21 cellular contexts compared by ENCODE assay signal in the genomic region with DNA sequence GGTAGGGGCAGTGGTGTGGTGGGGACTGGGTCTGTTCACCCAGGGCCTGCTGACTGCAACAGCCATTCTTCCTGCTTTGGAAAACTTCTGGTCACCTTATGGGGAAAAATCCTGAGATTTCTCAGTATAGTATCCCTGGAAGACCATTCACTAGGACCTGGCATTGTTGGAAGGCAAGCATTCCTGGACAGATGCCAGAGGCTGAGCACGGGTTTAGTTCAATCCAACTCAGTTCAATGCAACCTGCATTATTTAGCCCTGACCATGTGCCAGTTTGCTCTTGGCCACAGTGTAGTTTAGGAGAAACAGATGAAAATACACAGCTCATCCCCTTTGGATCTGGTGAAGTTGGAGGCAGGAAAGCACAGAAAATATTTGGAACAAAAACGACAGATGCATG.
DNase-seq lines count a peak whose midpoint lies in the region; ATAC-seq and TF ChIP-seq lines count a peak whose summit lies in the region.
"Had no signal": no experiment of that assay in that cellular context is flagged by ENCODE, and none has a peak within 500 bp of the region (broad histone marks: within the 10 kb centered on the region; RNA-seq: fewer than 3 reads in every experiment).

No MANE protein-coding gene starts in this region.

- H3K4me1 ChIP-seq in Karpas-422 (ENCODE audit: low read length): peaks cover 23% of the 10 kb centered on the region
- H3K4me1 ChIP-seq: breast epithelium, suprapubic skin had no signal

- H3K9me3 Mint-ChIP-seq in stimulated activated naive B cell treated with anti-CD40 and anti-IgM and Interleukin-4, amounts not matched to agents 10 μg/mL and 1 μg/mL and 100 μg/mL, for 72 hours: peaks cover 0 to 1% of the 10 kb centered on the region in 2 donors
- peaks cover 1% of the 10 kb centered on the region for H3K9me3 Mint-ChIP-seq in activated naive CD4-positive, alpha-beta T cell treated with anti-CD3 and anti-CD28 coated beads, Interleukin-2, amount 10 ng/mL, durations not matched to agents 7 days and 5 days
- H3K9me3 Mint-ChIP-seq: activated T-helper 17 cell treated with anti-CD3 and anti-CD28 coated beads, Interleukin-2, amount 50 U/mL, for 72 hours had no signal

- H2AFZ ChIP-seq in Karpas-422 (ENCODE audit: low read length): no peak overlapping the region

- CTCF ChIA-PET in activated naive CD4-positive, alpha-beta T cell treated with anti-CD3 and anti-CD28 coated beads, Interleukin-2, amount 10 ng/mL, durations not matched to agents 7 days and 5 days (lab: Charles Lee): no interaction called here

- ATAC-seq in SK-N-SH treated with all-trans-retinoic acid at 6 μM for 48 hours (peak; percentile 72), GM21381 (IDR thresholded peaks at IDR 0.05; ENCODE audit: unreplicated experiment) (no peak)
- ATAC-seq in stimulated activated naive B cell treated with anti-CD40 and anti-IgM and Interleukin-4, amounts not matched to agents 10 μg/mL and 1 μg/mL and 100 μg/mL, for 72 hours (replicated peaks): no peak
- ATAC-seq: activated naive CD8-positive, alpha-beta T cell treated with anti-CD3 and anti-CD28 coated beads, Interleukin-2, amount 50 U/mL, for 24 hours; activated T-helper 17 cell treated with anti-CD3 and anti-CD28 coated beads, Interleukin-2, amount 50 U/mL, for 72 hours; left colon; PC-3 had no signal

- H3K27ac Mint-ChIP-seq in stimulated activated naive B cell treated with anti-CD40 and anti-IgM and Interleukin-4, amounts not matched to agents 10 μg/mL and 1 μg/mL and 100 μg/mL, for 72 hours: no peak overlapping the region
- H3K27ac Mint-ChIP-seq in activated naive CD4-positive, alpha-beta T cell treated with anti-CD3 and anti-CD28 coated beads, Interleukin-2, amount 10 ng/mL, durations not matched to agents 7 days and 5 days: no peak overlapping the region
- H3K27ac Mint-ChIP-seq: activated naive CD8-positive, alpha-beta T cell treated with anti-CD3 and anti-CD28 coated beads, Interleukin-2, amount 50 U/mL, for 24 hours; activated T-helper 17 cell treated with anti-CD3 and anti-CD28 coated beads, Interleukin-2, amount 50 U/mL, for 72 hours; dendritic cell treated with granulocyte-macrophage colony-stimulating factor and Interleukin-4, amounts not matched to agents 40 ng/mL and 50 ng/mL, for 4 days; H9 had no signal

- H3K79me2 ChIP-seq in Karpas-422 (ENCODE audit: low read length): peaks cover 53% of the 10 kb centered on the region

- peak; percentile 47 for DNase-seq in NCI-H2196 (lab: John Stamatoyannopoulos, UW; ENCODE audit: unreplicated experiment)
- DNase-seq in NCI-H2196 treated with DMSO at 0.1 percent for 48 hours (lab: John Stamatoyannopoulos, UW; ENCODE audit: unreplicated experiment): no peak
- DNase-seq in Karpas-422: no peak
- peak; percentile 18 for DNase-seq in midbrain (lab: John Stamatoyannopoulos, UW)
- DNase-seq in stimulated activated naive B cell treated with anti-CD40 and anti-IgM and Interleukin-4, amounts not matched to agents 10 μg/mL and 1 μg/mL and 100 μg/mL, for 72 hours: no peak
- DNase-seq in activated naive CD4-positive, alpha-beta T cell treated with anti-CD3 and anti-CD28 coated beads, Interleukin-2, amount 10 ng/mL, durations not matched to agents 7 days and 5 days: no peak
- DNase-seq: activated CD4-positive, alpha-beta T cell treated with anti-CD3 and anti-CD28 coated beads for 1 hour; activated naive CD8-positive, alpha-beta T cell treated with anti-CD3 and anti-CD28 coated beads, Interleukin-2, amount 50 U/mL, for 24 hours; H9; left colon; NCI-H2081; NCI-H82; PC-3; stimulated activated CD8-positive, alpha-beta memory T cell treated with anti-CD3 and anti-CD28 coated beads, Interleukin-4, amount 100 ng/mL, for 48 hours had no signal

- H3K36me3 ChIP-seq in Karpas-422 (ENCODE audit: insufficient read depth, low read length): peaks cover 14% of the 10 kb centered on the region
- H3K36me3 ChIP-seq: breast epithelium, suprapubic skin had no signal

- no peaks in the 10 kb centered on the region for H3K27me3 Mint-ChIP-seq in stimulated activated naive B cell treated with anti-CD40 and anti-IgM and Interleukin-4, amounts not matched to agents 10 μg/mL and 1 μg/mL and 100 μg/mL, for 72 hours
- peaks cover 21% of the 10 kb centered on the region for H3K27me3 Mint-ChIP-seq in activated naive CD4-positive, alpha-beta T cell treated with anti-CD3 and anti-CD28 coated beads, Interleukin-2, amount 10 ng/mL, durations not matched to agents 7 days and 5 days

- H3K4me3 Mint-ChIP-seq in stimulated activated naive B cell treated with anti-CD40 and anti-IgM and Interleukin-4, amounts not matched to agents 10 μg/mL and 1 μg/mL and 100 μg/mL, for 72 hours: no peak overlapping the region
- H3K4me3 Mint-ChIP-seq in activated naive CD4-positive, alpha-beta T cell treated with anti-CD3 and anti-CD28 coated beads, Interleukin-2, amount 10 ng/mL, durations not matched to agents 7 days and 5 days: no peak overlapping the region
- H3K4me3 Mint-ChIP-seq: activated naive CD8-positive, alpha-beta T cell treated with anti-CD3 and anti-CD28 coated beads, Interleukin-2, amount 50 U/mL, for 24 hours; activated T-helper 17 cell treated with anti-CD3 and anti-CD28 coated beads, Interleukin-2, amount 50 U/mL, for 72 hours; dendritic cell treated with granulocyte-macrophage colony-stimulating factor and Interleukin-4, amounts not matched to agents 40 ng/mL and 50 ng/mL, for 4 days; H9 had no signal

- no peak overlapping the region for H3K4me3 ChIP-seq in Karpas-422 (ENCODE audit: low read length)
- H3K4me3 ChIP-seq: breast epithelium, suprapubic skin had no signal

- no peaks in the 10 kb centered on the region for H3K9me2 ChIP-seq in Karpas-422 (replicated peaks; ENCODE audit: insufficient read depth, low read length)

- peak overlapping the region; percentile 53; the same call in 1 of the 2 replicates for H3K27ac ChIP-seq in Karpas-422 (ENCODE audit: low read length)
- H3K27ac ChIP-seq: breast epithelium, C4-2B, suprapubic skin had no signal

- H3K9ac ChIP-seq in Karpas-422 (ENCODE audit: low read length): no peak overlapping the region

- no peaks in the 10 kb centered on the region for H4K20me1 ChIP-seq in Karpas-422 (ENCODE audit: insufficient read depth, low read depth, low read length)

- no peaks in the 10 kb centered on the region for H3K4me1 Mint-ChIP-seq in stimulated activated naive B cell treated with anti-CD40 and anti-IgM and Interleukin-4, amounts not matched to agents 10 μg/mL and 1 μg/mL and 100 μg/mL, for 72 hours
- H3K4me1 Mint-ChIP-seq in activated naive CD4-positive, alpha-beta T cell treated with anti-CD3 and anti-CD28 coated beads, Interleukin-2, amount 10 ng/mL, durations not matched to agents 7 days and 5 days: no peaks in the 10 kb centered on the region
- H3K4me1 Mint-ChIP-seq: activated T-helper 17 cell treated with anti-CD3 and anti-CD28 coated beads, Interleukin-2, amount 50 U/mL, for 72 hours had no signal

- H3K27me3 ChIP-seq in Karpas-422 (ENCODE audit: low read length): no peaks in the 10 kb centered on the region
- H3K27me3 ChIP-seq: breast epithelium, suprapubic skin had no signal

- H3K9me3 ChIP-seq in Karpas-422 (ENCODE audit: low read length): no peaks in the 10 kb centered on the region
- H3K9me3 ChIP-seq: breast epithelium, suprapubic skin had no signal

- H3K36me3 Mint-ChIP-seq in stimulated activated naive B cell treated with anti-CD40 and anti-IgM and Interleukin-4, amounts not matched to agents 10 μg/mL and 1 μg/mL and 100 μg/mL, for 72 hours: peaks cover 0 to under 1% of the 10 kb centered on the region in 2 donors
- no peaks in the 10 kb centered on the region for H3K36me3 Mint-ChIP-seq in activated naive CD4-positive, alpha-beta T cell treated with anti-CD3 and anti-CD28 coated beads, Interleukin-2, amount 10 ng/mL, durations not matched to agents 7 days and 5 days

- no peak overlapping the region for H3K4me2 ChIP-seq in Karpas-422 (ENCODE audit: low read depth, low read length, poor library complexity, severe bottlenecking)

TF ChIP-seq in SK-N-SH treated with all-trans-retinoic acid at 6 μM for 48 hours, 23 proteins besides CTCF, POLR2A, EP300 and RAD21:
- TF ChIP-seq SNAI2 (CRISPR knock-in tag; IDR thresholded peaks at IDR 0.05) (no peak), ZFP30 (CRISPR knock-in tag; IDR thresholded peaks at IDR 0.05) (no peak), CSDC2 (CRISPR knock-in tag; IDR thresholded peaks at IDR 0.05) (no peak), ISL1 (CRISPR knock-in tag; IDR thresholded peaks at IDR 0.05) (no peak), ZNF565 (CRISPR knock-in tag; conservative IDR thresholded peaks at IDR 0.05; ENCODE audit: low read depth) (no peak), ZNF8 (CRISPR knock-in tag; IDR thresholded peaks at IDR 0.05) (no peak), PPARA (CRISPR knock-in tag; IDR thresholded peaks at IDR 0.05; ENCODE audit: borderline replicate concordance) (no peak)
- TF ChIP-seq, protein P1, sequence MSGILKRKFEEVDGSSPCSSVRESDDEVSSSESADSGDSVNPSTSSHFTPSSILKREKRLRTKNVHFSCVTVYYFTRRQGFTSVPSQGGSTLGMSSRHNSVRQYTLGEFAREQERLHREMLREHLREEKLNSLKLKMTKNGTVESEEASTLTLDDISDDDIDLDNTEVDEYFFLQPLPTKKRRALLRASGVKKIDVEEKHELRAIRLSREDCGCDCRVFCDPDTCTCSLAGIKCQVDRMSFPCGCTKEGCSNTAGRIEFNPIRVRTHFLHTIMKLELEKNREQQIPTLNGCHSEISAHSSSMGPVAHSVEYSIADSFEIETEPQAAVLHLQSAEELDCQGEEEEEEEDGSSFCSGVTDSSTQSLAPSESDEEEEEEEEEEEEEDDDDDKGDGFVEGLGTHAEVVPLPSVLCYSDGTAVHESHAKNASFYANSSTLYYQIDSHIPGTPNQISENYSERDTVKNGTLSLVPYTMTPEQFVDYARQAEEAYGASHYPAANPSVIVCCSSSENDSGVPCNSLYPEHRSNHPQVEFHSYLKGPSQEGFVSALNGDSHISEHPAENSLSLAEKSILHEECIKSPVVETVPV (CRISPR knock-in tag; IDR thresholded peaks at IDR 0.05): no peak
- TF ChIP-seq, protein P2, sequence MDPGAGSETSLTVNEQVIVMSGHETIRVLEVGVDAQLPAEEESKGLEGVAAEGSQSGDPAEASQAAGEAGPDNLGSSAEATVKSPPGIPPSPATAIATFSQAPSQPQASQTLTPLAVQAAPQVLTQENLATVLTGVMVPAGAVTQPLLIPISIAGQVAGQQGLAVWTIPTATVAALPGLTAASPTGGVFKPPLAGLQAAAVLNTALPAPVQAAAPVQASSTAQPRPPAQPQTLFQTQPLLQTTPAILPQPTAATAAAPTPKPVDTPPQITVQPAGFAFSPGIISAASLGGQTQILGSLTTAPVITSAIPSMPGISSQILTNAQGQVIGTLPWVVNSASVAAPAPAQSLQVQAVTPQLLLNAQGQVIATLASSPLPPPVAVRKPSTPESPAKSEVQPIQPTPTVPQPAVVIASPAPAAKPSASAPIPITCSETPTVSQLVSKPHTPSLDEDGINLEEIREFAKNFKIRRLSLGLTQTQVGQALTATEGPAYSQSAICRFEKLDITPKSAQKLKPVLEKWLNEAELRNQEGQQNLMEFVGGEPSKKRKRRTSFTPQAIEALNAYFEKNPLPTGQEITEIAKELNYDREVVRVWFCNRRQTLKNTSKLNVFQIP (CRISPR knock-in tag; IDR thresholded peaks at IDR 0.05; ENCODE audit: borderline replicate concordance, low read depth): no peak

Comparison
In these comparisons a context has a peak if more than half of its experiments do, and no peak if none do; other contexts are left out.
1. DNase-seq: peak in NCI-H2196 (single experiment) and midbrain (single experiment); none in NCI-H2196 treated with DMSO at 0.1 percent for 48 hours (single experiment), Karpas-422 (single experiment), stimulated activated naive B cell treated with anti-CD40 and anti-IgM and Interleukin-4, amounts not matched to agents 10 μg/mL and 1 μg/mL and 100 μg/mL, for 72 hours (single experiment) and activated naive CD4-positive, alpha-beta T cell treated with anti-CD3 and anti-CD28 coated beads, Interleukin-2, amount 10 ng/mL, durations not matched to agents 7 days and 5 days (single experiment).